2 cellular contexts compared by ENCODE assay signal in the genomic region with DNA sequence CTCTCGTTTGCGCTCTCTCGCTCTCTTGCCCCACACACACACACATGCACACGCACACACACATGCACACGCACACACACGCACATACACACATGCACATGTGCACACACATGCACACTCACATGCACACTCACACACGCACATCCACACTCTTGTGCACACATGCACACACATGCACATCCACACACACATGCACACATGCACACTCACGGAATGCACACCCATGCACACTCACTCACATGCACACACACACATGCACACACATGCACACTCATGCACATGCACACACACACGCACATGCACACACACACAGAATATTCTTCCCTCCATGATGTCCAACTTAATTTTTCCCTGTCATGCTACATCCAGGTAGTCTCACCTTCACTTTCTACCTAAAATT.
TF ChIP-seq lines count a peak whose summit lies in the region.

No MANE protein-coding gene starts in this region.

TF ChIP-seq in WTC11, 78 proteins besides CTCF, POLR2A, EP300 and RAD21:
- TF ChIP-seq, protein P1, sequence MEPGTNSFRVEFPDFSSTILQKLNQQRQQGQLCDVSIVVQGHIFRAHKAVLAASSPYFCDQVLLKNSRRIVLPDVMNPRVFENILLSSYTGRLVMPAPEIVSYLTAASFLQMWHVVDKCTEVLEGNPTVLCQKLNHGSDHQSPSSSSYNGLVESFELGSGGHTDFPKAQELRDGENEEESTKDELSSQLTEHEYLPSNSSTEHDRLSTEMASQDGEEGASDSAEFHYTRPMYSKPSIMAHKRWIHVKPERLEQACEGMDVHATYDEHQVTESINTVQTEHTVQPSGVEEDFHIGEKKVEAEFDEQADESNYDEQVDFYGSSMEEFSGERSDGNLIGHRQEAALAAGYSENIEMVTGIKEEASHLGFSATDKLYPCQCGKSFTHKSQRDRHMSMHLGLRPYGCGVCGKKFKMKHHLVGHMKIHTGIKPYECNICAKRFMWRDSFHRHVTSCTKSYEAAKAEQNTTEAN (CRISPR knock-in tag; IDR thresholded peaks at IDR 0.05) = peak; percentile 60; the same call in 1 of the 2 replicates
- no peak for TF ChIP-seq ZNF317 (CRISPR knock-in tag; IDR thresholded peaks at IDR 0.05; ENCODE audit: borderline replicate concordance, low read depth)
- TF ChIP-seq, protein P2, sequence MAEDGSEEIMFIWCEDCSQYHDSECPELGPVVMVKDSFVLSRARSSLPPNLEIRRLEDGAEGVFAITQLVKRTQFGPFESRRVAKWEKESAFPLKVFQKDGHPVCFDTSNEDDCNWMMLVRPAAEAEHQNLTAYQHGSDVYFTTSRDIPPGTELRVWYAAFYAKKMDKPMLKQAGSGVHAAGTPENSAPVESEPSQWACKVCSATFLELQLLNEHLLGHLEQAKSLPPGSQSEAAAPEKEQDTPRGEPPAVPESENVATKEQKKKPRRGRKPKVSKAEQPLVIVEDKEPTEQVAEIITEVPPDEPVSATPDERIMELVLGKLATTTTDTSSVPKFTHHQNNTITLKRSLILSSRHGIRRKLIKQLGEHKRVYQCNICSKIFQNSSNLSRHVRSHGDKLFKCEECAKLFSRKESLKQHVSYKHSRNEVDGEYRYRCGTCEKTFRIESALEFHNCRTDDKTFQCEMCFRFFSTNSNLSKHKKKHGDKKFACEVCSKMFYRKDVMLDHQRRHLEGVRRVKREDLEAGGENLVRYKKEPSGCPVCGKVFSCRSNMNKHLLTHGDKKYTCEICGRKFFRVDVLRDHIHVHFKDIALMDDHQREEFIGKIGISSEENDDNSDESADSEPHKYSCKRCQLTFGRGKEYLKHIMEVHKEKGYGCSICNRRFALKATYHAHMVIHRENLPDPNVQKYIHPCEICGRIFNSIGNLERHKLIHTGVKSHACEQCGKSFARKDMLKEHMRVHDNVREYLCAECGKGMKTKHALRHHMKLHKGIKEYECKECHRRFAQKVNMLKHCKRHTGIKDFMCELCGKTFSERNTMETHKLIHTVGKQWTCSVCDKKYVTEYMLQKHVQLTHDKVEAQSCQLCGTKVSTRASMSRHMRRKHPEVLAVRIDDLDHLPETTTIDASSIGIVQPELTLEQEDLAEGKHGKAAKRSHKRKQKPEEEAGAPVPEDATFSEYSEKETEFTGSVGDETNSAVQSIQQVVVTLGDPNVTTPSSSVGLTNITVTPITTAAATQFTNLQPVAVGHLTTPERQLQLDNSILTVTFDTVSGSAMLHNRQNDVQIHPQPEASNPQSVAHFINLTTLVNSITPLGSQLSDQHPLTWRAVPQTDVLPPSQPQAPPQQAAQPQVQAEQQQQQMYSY (CRISPR knock-in tag; IDR thresholded peaks at IDR 0.05) = no peak

TF ChIP-seq in H1, 55 proteins besides CTCF, POLR2A, EP300 and RAD21:
- TF ChIP-seq RFX5 (IDR thresholded peaks at IDR 0.05; ENCODE audit: borderline replicate concordance, low read depth, low read length) (no peak), HDAC6 (IDR thresholded peaks at IDR 0.05; ENCODE audit: low read depth, low read length) (no peak), CHD2 (IDR thresholded peaks at IDR 0.05; ENCODE audit: low read length) (no peak), FOSL1 (IDR thresholded peaks at IDR 0.05; ENCODE audit: insufficient read depth, low read depth, low read length) (no peak), JUN (IDR thresholded peaks at IDR 0.05; ENCODE audit: low read depth, low read length) (no peak), RNF2 (IDR thresholded peaks at IDR 0.05; ENCODE audit: borderline replicate concordance, low read depth, low read length, missing control alignments, poor library complexity, severe bottlenecking) (no peak), KDM4A (IDR thresholded peaks at IDR 0.05; ENCODE audit: low read depth, low read length, severe bottlenecking) (no peak), YY1 (IDR thresholded peaks at IDR 0.05; ENCODE audit: low read depth, low read length) (no peak), SIX5 (IDR thresholded peaks at IDR 0.05; ENCODE audit: low read depth, low read length) (no peak)
- TF ChIP-seq, protein P3, sequence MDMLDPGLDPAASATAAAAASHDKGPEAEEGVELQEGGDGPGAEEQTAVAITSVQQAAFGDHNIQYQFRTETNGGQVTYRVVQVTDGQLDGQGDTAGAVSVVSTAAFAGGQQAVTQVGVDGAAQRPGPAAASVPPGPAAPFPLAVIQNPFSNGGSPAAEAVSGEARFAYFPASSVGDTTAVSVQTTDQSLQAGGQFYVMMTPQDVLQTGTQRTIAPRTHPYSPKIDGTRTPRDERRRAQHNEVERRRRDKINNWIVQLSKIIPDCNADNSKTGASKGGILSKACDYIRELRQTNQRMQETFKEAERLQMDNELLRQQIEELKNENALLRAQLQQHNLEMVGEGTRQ (IDR thresholded peaks at IDR 0.05; ENCODE audit: low read length) = no peak
